Comparison of ENCODE assay signal across 8 cellular contexts in the genomic region with DNA sequence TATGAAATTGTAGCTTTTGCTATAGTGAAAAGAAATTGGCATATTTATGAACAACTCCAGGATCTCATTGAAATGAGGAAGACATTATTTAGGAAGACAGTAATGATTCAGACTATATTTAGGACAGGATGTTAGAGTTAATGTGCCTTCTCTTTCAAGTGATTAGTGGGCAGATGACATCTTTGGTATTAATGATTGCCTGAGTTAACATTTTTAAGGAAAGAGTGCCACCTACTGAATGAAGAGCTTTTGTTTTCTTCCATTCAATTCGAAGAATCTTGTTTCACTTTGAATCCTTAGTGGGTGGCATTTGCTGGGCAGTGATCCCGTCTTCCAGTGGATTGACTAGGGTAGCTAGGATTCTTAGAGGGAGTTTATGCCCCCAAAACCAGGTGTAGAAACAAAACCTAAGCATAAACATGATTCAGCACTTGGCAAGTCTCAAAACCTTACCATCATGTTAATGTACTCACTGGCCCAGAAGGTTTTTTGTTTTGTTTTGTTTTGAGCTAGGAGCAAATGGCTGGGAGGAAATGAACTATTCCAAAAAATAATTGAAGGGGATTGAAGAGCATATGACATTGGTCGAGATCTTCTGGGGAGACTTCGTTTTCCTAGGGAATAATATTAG. TPM values are rescaled to one million over a fixed set of nuclear protein-coding genes. Genes with fewer than 3 reads are reported as not detected.
DNase-seq lines count a peak whose midpoint lies in the region; ATAC-seq and TF ChIP-seq lines count a peak whose summit lies in the region.

No MANE protein-coding gene starts in this region.

- H3K36me3 ChIP-seq in HCT116 (ENCODE audit: control insufficient read depth in 1 of 2, insufficient read depth in 2 of 2, low read length in 2 of 2) (no peaks in the 10 kb centered on the region), body of pancreas (replicated peaks in 1 of 2; ENCODE audit: insufficient read depth in 1 of 2, low read depth in 2 of 2) (no peaks in the 10 kb centered on the region), kidney epithelial cell (ENCODE audit: control insufficient read depth, insufficient read depth, low read length) (peaks cover 2% of the 10 kb centered on the region)

- H3K9me3 ChIP-seq in HCT116 (ENCODE audit: control insufficient read depth in 1 of 2, insufficient read depth in 1 of 2, low read depth in 1 of 2, low read length in 2 of 2) (no peaks in the 10 kb centered on the region), body of pancreas (no peaks in the 10 kb centered on the region)

- H3K79me2 ChIP-seq in HCT116 (ENCODE audit: insufficient read depth, low read length), result peaks cover 28% of the 10 kb centered on the region

- CTCF ChIA-PET in HCT116 (lab: Charles Lee), result interaction anchor here (0.5 to 3.2 kb wide), 16 partner anchors 9 to 902 kb away, joined by 3 to 124 read pairs (median 4); no protein-coding TSS in a partner anchor

- TF ChIP-seq POLR2A in HCT116 (IDR thresholded peaks at IDR 0.05; ENCODE audit: borderline replicate concordance, extremely low read depth, insufficient read depth, insufficient read length) (no peak), body of pancreas (IDR thresholded peaks at IDR 0.05) (no peak)

- DNase-seq in NCI-H526 (lab: John Stamatoyannopoulos, UW), result peak; percentile 8 to 21
- DNase-seq in NCI-H526 treated with DMSO at 0.1 percent for 48 hours (lab: John Stamatoyannopoulos, UW), result no peak
- DNase-seq in HCT116 (ENCODE audit: low read depth, low spot score), result no peak
- DNase-seq in NCI-H82 (lab: John Stamatoyannopoulos, UW), result peak; percentile 64
- peak in 1 of 4 donors; percentile 32 for DNase-seq in body of pancreas
- no peak for DNase-seq in kidney epithelial cell (ENCODE audit: low read depth)
- DNase-seq in stromal cell of bone marrow (ENCODE audit: low read depth), result peak; percentile 56

- H3K4me3 ChIP-seq in HCT116 (replicated peaks in 1 of 2; ENCODE audit: low read depth in 1 of 2, low read length in 2 of 2), result no peak overlapping the region
- H3K4me3 ChIP-seq in body of pancreas, result no peak overlapping the region
- no peak overlapping the region for H3K4me3 ChIP-seq in kidney epithelial cell (ENCODE audit: low read depth, low read length)

- H3K27ac ChIP-seq in HCT116 (ENCODE audit: low read depth, low read length), result no peak overlapping the region
- H3K27ac ChIP-seq in body of pancreas, result peak overlapping the region in 3 of 4 donors; percentile 34 to 44 (median 38)

- H3K27me3 ChIP-seq in HCT116 (ENCODE audit: insufficient read depth, low read length) (no peaks in the 10 kb centered on the region), body of pancreas (no peaks in the 10 kb centered on the region), kidney epithelial cell (ENCODE audit: control insufficient read depth, insufficient read depth, low read length) (no peaks in the 10 kb centered on the region)

- ATAC-seq in HCT116 (peak; percentile 60; the same call in 1 of the 2 replicates), body of pancreas (peak; percentile 54), HG02840 (IDR thresholded peaks at IDR 0.05; ENCODE audit: low FRiP score, unreplicated experiment) (no peak)

- POLR2A ChIA-PET in HCT116 (lab: Charles Lee), result interaction anchor here (0.8 to 1.3 kb wide), 2 partner anchors 10 to 568 kb away, joined by 3 to 7 read pairs; no protein-coding TSS in a partner anchor

- H3K4me1 ChIP-seq in HCT116 (ENCODE audit: control insufficient read depth in 1 of 2, insufficient read depth in 2 of 2, low read length in 2 of 2), result peaks cover 2 to 5% of the 10 kb centered on the region in 2 experiments; a peak in 2 of 4 replicates
- H3K4me1 ChIP-seq in body of pancreas, result peaks cover 76% of the 10 kb centered on the region

- H2AFZ ChIP-seq in HCT116 (ENCODE audit: low read depth, low read length, poor library complexity, severe bottlenecking), result no peak overlapping the region

- BruUV-seq in HCT116 (replicated peaks; lab: Mats Ljungman, UMichigan), result no TSS peak

- RAD21 ChIA-PET in HCT116 (lab: Charles Lee; ENCODE audit: low non-redundant PET in 1 of 2, low total read pairs in 2 of 2, uncharacterized antibody in 2 of 2, unreplicated experiment in 2 of 2), result interaction anchor here (0.7 to 2.9 kb wide), 4 partner anchors 300 to 574 kb away, joined by 3 to 24 read pairs (median 8); no protein-coding TSS in a partner anchor

- peak overlapping the region; percentile 59 for H3K4me2 ChIP-seq in HCT116 (ENCODE audit: low read length)

- no peaks in the 10 kb centered on the region for H4K20me1 ChIP-seq in HCT116 (ENCODE audit: insufficient read depth)

- intact Hi-C loops in HCT116 (cut with micrococcal nuclease), result loop anchor here (1.0 to 2.0 kb wide), 2 partner anchors 568 to 902 kb away; no protein-coding TSS in a partner anchor
- intact Hi-C loops in body of pancreas (cut with DNase I), result no loop called here

- no peaks in the 10 kb centered on the region for H3K9me2 ChIP-seq in HCT116 (ENCODE audit: insufficient read depth)

- TF ChIP-seq CTCF in HCT116 (IDR thresholded peaks at IDR 0.05 in 2 of 3, conservative IDR thresholded peaks at IDR 0.05 in 1 of 3; ENCODE audit: borderline replicate concordance in 1 of 3, insufficient read depth in 1 of 3, low read depth in 2 of 3, low read length in 2 of 3) (peak in 2 of 3 experiments; percentile 60 to 65; a peak in 3 of 6 replicates), body of pancreas (IDR thresholded peaks at IDR 0.05) (peak in 6 of 7 experiments; percentile 25 to 76 (median 67)), kidney epithelial cell (IDR thresholded peaks at IDR 0.05; ENCODE audit: insufficient read depth, low read length, poor library complexity, severe bottlenecking) (peak; percentile 49)

- WGBS in body of pancreas, 2 donors, result 18 to 22% methylated on average over 4 of the region's 4 CpGs

- TF ChIP-seq RAD21 in HCT116 (IDR thresholded peaks at IDR 0.05; ENCODE audit: low read depth), result peak; percentile 85

- H3K9ac ChIP-seq in HCT116 (ENCODE audit: low read length), result no peak overlapping the region

TF ChIP-seq in HCT116, 20 proteins besides CTCF, POLR2A, EP300 and RAD21:
- no peak for TF ChIP-seq ELF1 (IDR thresholded peaks at IDR 0.05; ENCODE audit: borderline replicate concordance, low read depth)
- TF ChIP-seq SP1 (IDR thresholded peaks at IDR 0.05; ENCODE audit: low read depth), result no peak
- TF ChIP-seq, protein P1, sequence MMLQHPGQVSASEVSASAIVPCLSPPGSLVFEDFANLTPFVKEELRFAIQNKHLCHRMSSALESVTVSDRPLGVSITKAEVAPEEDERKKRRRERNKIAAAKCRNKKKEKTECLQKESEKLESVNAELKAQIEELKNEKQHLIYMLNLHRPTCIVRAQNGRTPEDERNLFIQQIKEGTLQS (IDR thresholded peaks at IDR 0.05), result no peak
- TF ChIP-seq CBX3 (IDR thresholded peaks at IDR 0.05; ENCODE audit: low read depth), result no peak
- no peak for TF ChIP-seq SRF (IDR thresholded peaks at IDR 0.05; ENCODE audit: low read depth)
- TF ChIP-seq CEBPB (IDR thresholded peaks at IDR 0.05; ENCODE audit: low read depth), result no peak
- TF ChIP-seq, protein P2, sequence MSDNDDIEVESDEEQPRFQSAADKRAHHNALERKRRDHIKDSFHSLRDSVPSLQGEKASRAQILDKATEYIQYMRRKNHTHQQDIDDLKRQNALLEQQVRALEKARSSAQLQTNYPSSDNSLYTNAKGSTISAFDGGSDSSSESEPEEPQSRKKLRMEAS (IDR thresholded peaks at IDR 0.05), result no peak
- TF ChIP-seq YY1 (IDR thresholded peaks at IDR 0.05; ENCODE audit: extremely low read depth, insufficient replicate concordance, low read depth, low read length), result no peak
- no peak for TF ChIP-seq EGR1 (IDR thresholded peaks at IDR 0.05; ENCODE audit: low read depth)
- TF ChIP-seq FOSL1 (IDR thresholded peaks at IDR 0.05; ENCODE audit: low read depth), result no peak
- TF ChIP-seq SIN3A (IDR thresholded peaks at IDR 0.05; ENCODE audit: low read depth), result no peak
TF ChIP-seq in HCT116: peak in this region for 0.

RNA-seq across cellular contexts. Expression of a gene that starts 23.2 kb away (rescaled TPM):
- total RNA-seq in HCT116 (2021; ENCODE audit: unreplicated experiment), result 8.5 TPM
- polyA plus RNA-seq in HCT116 (2012), result 2.0 and 2.7 TPM in 2 replicates
- total RNA-seq in body of pancreas, result 10 to 100 TPM; 21.4 to 22.6 TPM
- 21.3 and 21.4 TPM in 2 replicates for total RNA-seq in kidney epithelial cell

Comparison
In these comparisons a context has a peak if more than half of its experiments do, and no peak if none do; other contexts are left out.
1. DNase-seq: peak in NCI-H526 (2 of 2), NCI-H82 (single experiment) and stromal cell of bone marrow (single experiment); none in NCI-H526 treated with DMSO at 0.1 percent for 48 hours (single experiment), HCT116 (single experiment) and kidney epithelial cell (single experiment).
2. Peak in every context shown above with its lines, with median percentiles within 50 percentile points of each other: CTCF ChIP-seq.